Comparison of ENCODE assay signal across 27 cellular contexts in the genomic region with DNA sequence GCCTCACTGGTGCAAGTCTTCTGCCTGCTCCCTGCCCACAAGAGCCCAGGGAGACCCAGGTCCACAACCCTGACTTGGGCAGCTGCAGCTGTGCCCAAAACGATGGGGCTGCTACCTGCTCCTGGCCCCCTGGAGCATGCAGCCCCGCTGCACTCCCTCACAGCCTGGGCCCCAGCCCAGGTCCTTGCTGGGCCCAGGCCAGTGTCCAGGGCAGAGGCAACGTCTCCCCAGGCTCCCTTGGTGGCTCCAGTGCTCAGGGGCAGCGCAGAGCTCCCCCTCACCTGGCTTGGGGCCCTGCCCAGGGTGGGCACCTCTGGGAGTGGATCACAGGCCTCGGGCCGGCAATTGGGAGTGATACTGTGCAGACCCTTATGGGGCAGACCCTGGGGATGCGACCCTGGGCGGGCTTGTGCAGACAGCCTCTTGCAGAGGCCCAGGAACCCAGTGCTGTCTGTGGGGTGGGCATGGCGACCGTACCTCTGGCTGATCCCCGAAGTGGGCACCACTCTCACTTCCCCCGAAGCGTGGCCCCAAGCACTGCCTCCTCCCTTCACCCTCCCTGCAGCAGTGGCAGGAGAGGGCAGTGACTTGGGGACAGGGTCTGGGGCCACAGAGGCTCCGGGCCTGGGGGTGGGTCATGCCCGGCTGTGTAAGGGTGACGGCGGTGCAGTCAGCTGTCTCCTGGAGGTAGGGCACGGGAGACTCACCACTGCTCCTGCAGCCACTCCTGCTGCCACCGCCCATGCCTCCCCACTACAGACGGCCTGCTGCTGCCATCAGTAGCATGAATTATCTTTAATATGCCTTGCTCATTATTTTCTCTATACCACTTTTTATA.
"Had no signal": no experiment of that assay in that cellular context is flagged by ENCODE, and none has a peak within 500 bp of the region (broad histone marks: within the 10 kb centered on the region; RNA-seq: fewer than 3 reads in every experiment).

No MANE protein-coding gene starts in this region.

- H3K9me3 ChIP-seq: SJSA1 had no signal

- H3K27ac ChIP-seq: SJSA1 had no signal

- H3K4me1 Mint-ChIP-seq: activated B cell treated with CpG ODN at 0.5 μM for 24 hours; activated CD8-positive, alpha-beta memory T cell treated with anti-CD3 and anti-CD28 coated beads, Interleukin-2, amount 10 ng/mL, durations not matched to agents 7 days and 5 days; activated naive CD4-positive, alpha-beta T cell treated with anti-CD3 and anti-CD28 coated beads, Interleukin-2, amount 10 ng/mL, durations not matched to agents 7 days and 5 days; IgD-negative memory B cell had no signal

- H3K36me3 Mint-ChIP-seq: activated naive CD4-positive, alpha-beta T cell treated with anti-CD3 and anti-CD28 coated beads, Interleukin-2, amount 10 ng/mL, durations not matched to agents 7 days and 5 days; IgD-negative memory B cell had no signal

- DNase-seq: activated B cell treated with CpG ODN at 0.5 μM for 24 hours; activated CD4-positive, alpha-beta T cell treated with anti-CD3 and anti-CD28 coated beads for 1 hour; activated CD4-positive, alpha-beta T cell treated with anti-CD3 and anti-CD28 coated beads, Interleukin-2, amount 10 ng/mL, durations not matched to agents 24 days and 14 days; activated CD4-positive, alpha-beta T cell treated with anti-CD3 and anti-CD28 coated beads, Interleukin-2, amount 50 U/mL, for 48 hours; activated CD8-positive, alpha-beta memory T cell treated with anti-CD3 and anti-CD28 coated beads, Interleukin-2, amount 10 ng/mL, durations not matched to agents 7 days and 5 days; activated gamma-delta T cell treated with Interleukin-2 at 50 U/mL for 16 hours; activated naive CD4-positive, alpha-beta T cell treated with anti-CD3 and anti-CD28 coated beads, Interleukin-2, amount 10 ng/mL, durations not matched to agents 7 days and 5 days; activated naive CD8-positive, alpha-beta T cell treated with anti-CD3 and anti-CD28 coated beads for 36 hours; activated T-cell treated with anti-CD3 and anti-CD28 coated beads, Interleukin-2, amount 50 U/mL, for 4 hours; KG1; NCI-H1092; NCI-H1417; NCI-H1930; NCI-H345; NCI-H510A; NCI-H526 treated with DMSO at 0.1 percent for 48 hours; NK-92 treated with Interleukin-12 subunit alpha and Interleukin-12 subunit beta, amount 100 ng/mL, for 24 hours; OCI-M1; Right ventricle myocardium superior; RPMI8226; T-helper 9 cell had no signal

- H3K27me3 Mint-ChIP-seq: activated CD8-positive, alpha-beta memory T cell treated with anti-CD3 and anti-CD28 coated beads, Interleukin-2, amount 10 ng/mL, durations not matched to agents 7 days and 5 days had no signal

- H3K36me3 ChIP-seq: SJSA1 had no signal

- H3K9me3 Mint-ChIP-seq: activated T-helper 17 cell treated with anti-CD3 and anti-CD28 coated beads, Interleukin-2, amount 50 U/mL, for 72 hours had no signal

- H3K4me1 ChIP-seq: SJSA1 had no signal

- H3K4me3 Mint-ChIP-seq: activated B cell treated with CpG ODN at 0.5 μM for 24 hours; activated CD4-positive, alpha-beta T cell treated with anti-CD3 and anti-CD28 coated beads, Interleukin-2, amount 10 ng/mL, durations not matched to agents 24 days and 14 days; activated CD8-positive, alpha-beta memory T cell treated with anti-CD3 and anti-CD28 coated beads, Interleukin-2, amount 10 ng/mL, durations not matched to agents 7 days and 5 days; activated naive CD4-positive, alpha-beta T cell treated with anti-CD3 and anti-CD28 coated beads, Interleukin-2, amount 10 ng/mL, durations not matched to agents 7 days and 5 days; activated naive CD8-positive, alpha-beta T cell treated with anti-CD3 and anti-CD28 coated beads for 36 hours; activated T-cell treated with anti-CD3 and anti-CD28 coated beads, Interleukin-2, amount 50 U/mL, for 4 hours; activated T-helper 17 cell treated with anti-CD3 and anti-CD28 coated beads, Interleukin-2, amount 50 U/mL, for 72 hours; IgD-negative memory B cell; T-helper 1 cell treated with Interleukin-12 subunit alpha and Interleukin-12 subunit beta and Interleukin-4 antibody, amounts not matched to agents 30 μg/mL and 1 μg/mL, for 36 hours had no signal

- H3K27ac Mint-ChIP-seq: activated B cell treated with CpG ODN at 0.5 μM for 24 hours; activated CD4-positive, alpha-beta T cell treated with anti-CD3 and anti-CD28 coated beads, Interleukin-2, amount 10 ng/mL, durations not matched to agents 24 days and 14 days; activated CD8-positive, alpha-beta memory T cell treated with anti-CD3 and anti-CD28 coated beads, Interleukin-2, amount 10 ng/mL, durations not matched to agents 7 days and 5 days; activated naive CD4-positive, alpha-beta T cell treated with anti-CD3 and anti-CD28 coated beads, Interleukin-2, amount 10 ng/mL, durations not matched to agents 7 days and 5 days; activated naive CD8-positive, alpha-beta T cell treated with anti-CD3 and anti-CD28 coated beads for 36 hours; activated T-helper 17 cell treated with anti-CD3 and anti-CD28 coated beads, Interleukin-2, amount 50 U/mL, for 72 hours; IgD-negative memory B cell; T-helper 1 cell treated with Interleukin-12 subunit alpha and Interleukin-12 subunit beta and Interleukin-4 antibody, amounts not matched to agents 30 μg/mL and 1 μg/mL, for 36 hours had no signal

- ATAC-seq: activated CD8-positive, alpha-beta memory T cell treated with anti-CD3 and anti-CD28 coated beads, Interleukin-2, amount 10 ng/mL, durations not matched to agents 7 days and 5 days; activated T-cell treated with anti-CD3 and anti-CD28 coated beads, Interleukin-2, amount 50 U/mL, for 4 hours; activated T-helper 17 cell treated with anti-CD3 and anti-CD28 coated beads, Interleukin-2, amount 50 U/mL, for 72 hours; Panc1; SK-N-SH treated with all-trans-retinoic acid at 6 μM for 48 hours had no signal

- H3K4me3 ChIP-seq: SJSA1 had no signal
